In genomic region chr21:37159053-37159776, GRCh38 we compare ENCODE assay signal across 1 cellular context.
A peak's percentile ranks its signal among the peaks of the same experiment; 100 is the strongest.
TF ChIP-seq lines count a peak whose summit lies in the region.

No MANE protein-coding gene starts in this region.

TF ChIP-seq in GM12878, 131 proteins besides CTCF, POLR2A, EP300 and RAD21 (continued from another document):
- TF ChIP-seq PKNOX1 (IDR thresholded peaks at IDR 0.05) (no peak), ZNF687 (IDR thresholded peaks at IDR 0.05) (peak; percentile 99), CUX1 (IDR thresholded peaks at IDR 0.05; ENCODE audit: insufficient replicate concordance, low read depth, low read length) (no peak), YY1 (IDR thresholded peaks at IDR 0.05; ENCODE audit: low read depth, low read length) (peak; percentile 63), POLR2AphosphoS5 (IDR thresholded peaks at IDR 0.05; ENCODE audit: low read length) (peak; percentile 60; the same call in 1 of the 2 replicates), EGR1 (IDR thresholded peaks at IDR 0.05; ENCODE audit: borderline replicate concordance in 1 of 2, low read depth in 2 of 2, low read length in 2 of 2) (no peak), NFIC (IDR thresholded peaks at IDR 0.05; ENCODE audit: low read depth, low read length) (peak; percentile 32; the same call in 1 of the 2 replicates), IRF4 (IDR thresholded peaks at IDR 0.05; ENCODE audit: low read depth, low read length) (peak; percentile 96), JUNB (IDR thresholded peaks at IDR 0.05) (peak; percentile 93), CBFB (IDR thresholded peaks at IDR 0.05; ENCODE audit: low read depth) (peak; percentile 33; the same call in 1 of the 2 replicates), ASH2L (IDR thresholded peaks at IDR 0.05; ENCODE audit: borderline replicate concordance, low read depth) (peak; percentile 73; the same call in 1 of the 2 replicates), ZNF622 (IDR thresholded peaks at IDR 0.05) (no peak), EED (IDR thresholded peaks at IDR 0.05; ENCODE audit: low read depth) (peak; percentile 52; the same call in 1 of the 2 replicates), NR2C2 (IDR thresholded peaks at IDR 0.05; ENCODE audit: borderline replicate concordance, control insufficient read depth, insufficient read length, low read depth) (no peak), ETV6 (conservative IDR thresholded peaks at IDR 0.05 in 1 of 2, IDR thresholded peaks at IDR 0.05 in 1 of 2; ENCODE audit: borderline replicate concordance in 1 of 2, low read depth in 1 of 2) (peak in 1 of 2 experiments; percentile 49; a peak in 1 of 4 replicates), NBN (IDR thresholded peaks at IDR 0.05) (peak; percentile 67; the same call in 1 of the 2 replicates), IKZF1 (conservative IDR thresholded peaks at IDR 0.05) (peak; percentile 21; the same call in 1 of the 2 replicates)
- TF ChIP-seq, protein P1, sequence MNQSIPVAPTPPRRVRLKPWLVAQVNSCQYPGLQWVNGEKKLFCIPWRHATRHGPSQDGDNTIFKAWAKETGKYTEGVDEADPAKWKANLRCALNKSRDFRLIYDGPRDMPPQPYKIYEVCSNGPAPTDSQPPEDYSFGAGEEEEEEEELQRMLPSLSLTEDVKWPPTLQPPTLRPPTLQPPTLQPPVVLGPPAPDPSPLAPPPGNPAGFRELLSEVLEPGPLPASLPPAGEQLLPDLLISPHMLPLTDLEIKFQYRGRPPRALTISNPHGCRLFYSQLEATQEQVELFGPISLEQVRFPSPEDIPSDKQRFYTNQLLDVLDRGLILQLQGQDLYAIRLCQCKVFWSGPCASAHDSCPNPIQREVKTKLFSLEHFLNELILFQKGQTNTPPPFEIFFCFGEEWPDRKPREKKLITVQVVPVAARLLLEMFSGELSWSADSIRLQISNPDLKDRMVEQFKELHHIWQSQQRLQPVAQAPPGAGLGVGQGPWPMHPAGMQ (IDR thresholded peaks at IDR 0.05; ENCODE audit: borderline replicate concordance) = no peak
- TF ChIP-seq, protein P2, sequence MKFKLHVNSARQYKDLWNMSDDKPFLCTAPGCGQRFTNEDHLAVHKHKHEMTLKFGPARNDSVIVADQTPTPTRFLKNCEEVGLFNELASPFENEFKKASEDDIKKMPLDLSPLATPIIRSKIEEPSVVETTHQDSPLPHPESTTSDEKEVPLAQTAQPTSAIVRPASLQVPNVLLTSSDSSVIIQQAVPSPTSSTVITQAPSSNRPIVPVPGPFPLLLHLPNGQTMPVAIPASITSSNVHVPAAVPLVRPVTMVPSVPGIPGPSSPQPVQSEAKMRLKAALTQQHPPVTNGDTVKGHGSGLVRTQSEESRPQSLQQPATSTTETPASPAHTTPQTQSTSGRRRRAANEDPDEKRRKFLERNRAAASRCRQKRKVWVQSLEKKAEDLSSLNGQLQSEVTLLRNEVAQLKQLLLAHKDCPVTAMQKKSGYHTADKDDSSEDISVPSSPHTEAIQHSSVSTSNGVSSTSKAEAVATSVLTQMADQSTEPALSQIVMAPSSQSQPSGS (IDR thresholded peaks at IDR 0.05; ENCODE audit: low read length) = 0 out of 2 replicates have a peak, but pooled peaks have one; percentile 27
- TF ChIP-seq, protein P3, sequence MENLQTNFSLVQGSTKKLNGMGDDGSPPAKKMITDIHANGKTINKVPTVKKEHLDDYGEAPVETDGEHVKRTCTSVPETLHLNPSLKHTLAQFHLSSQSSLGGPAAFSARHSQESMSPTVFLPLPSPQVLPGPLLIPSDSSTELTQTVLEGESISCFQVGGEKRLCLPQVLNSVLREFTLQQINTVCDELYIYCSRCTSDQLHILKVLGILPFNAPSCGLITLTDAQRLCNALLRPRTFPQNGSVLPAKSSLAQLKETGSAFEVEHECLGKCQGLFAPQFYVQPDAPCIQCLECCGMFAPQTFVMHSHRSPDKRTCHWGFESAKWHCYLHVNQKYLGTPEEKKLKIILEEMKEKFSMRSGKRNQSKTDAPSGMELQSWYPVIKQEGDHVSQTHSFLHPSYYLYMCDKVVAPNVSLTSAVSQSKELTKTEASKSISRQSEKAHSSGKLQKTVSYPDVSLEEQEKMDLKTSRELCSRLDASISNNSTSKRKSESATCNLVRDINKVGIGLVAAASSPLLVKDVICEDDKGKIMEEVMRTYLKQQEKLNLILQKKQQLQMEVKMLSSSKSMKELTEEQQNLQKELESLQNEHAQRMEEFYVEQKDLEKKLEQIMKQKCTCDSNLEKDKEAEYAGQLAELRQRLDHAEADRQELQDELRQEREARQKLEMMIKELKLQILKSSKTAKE (IDR thresholded peaks at IDR 0.05; ENCODE audit: low read depth, poor library complexity, severe bottlenecking) = peak; percentile 21
